In the genomic region with DNA sequence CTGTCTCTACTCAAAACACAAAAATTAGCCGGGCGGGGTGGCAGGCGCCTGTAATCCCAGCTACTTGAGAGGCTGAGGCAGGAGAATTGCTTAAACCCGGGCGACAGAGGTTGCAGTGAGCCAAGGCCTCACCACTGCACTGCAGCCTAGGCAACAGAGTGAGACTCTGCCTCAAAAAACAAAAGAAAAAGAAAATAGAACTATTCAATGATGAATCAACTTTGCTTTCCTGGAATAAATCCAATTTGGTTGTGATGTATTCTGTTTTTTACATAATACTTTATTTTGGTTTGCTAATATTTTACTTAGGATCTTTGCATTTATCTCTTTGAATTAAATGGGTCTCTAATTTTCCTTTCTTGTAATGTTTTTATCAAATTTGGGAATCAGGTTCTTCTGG, we compare ENCODE assay signal across 19 cellular contexts.
"Had no signal": no experiment of that assay in that cellular context is flagged by ENCODE, and none has a peak within 500 bp of the region (broad histone marks: within the 10 kb centered on the region; RNA-seq: fewer than 3 reads in every experiment).

No MANE protein-coding gene starts in this region.

- H3K27ac ChIP-seq: foreskin keratinocyte, lower lobe of right lung, parathyroid adenoma, sigmoid colon, thyroid gland had no signal

- H3K9me3 ChIP-seq: lower lobe of right lung, sigmoid colon, thyroid gland had no signal

- H3K79me2 ChIP-seq: parathyroid adenoma had no signal

- H3K4me3 ChIP-seq: lower lobe of right lung, sigmoid colon, thyroid gland had no signal

- H3K4me1 ChIP-seq: thyroid gland had no signal

- DNase-seq: activated CD4-positive, alpha-beta T cell treated with anti-CD3 and anti-CD28 coated beads, Interleukin-2, amount 10 ng/mL, durations not matched to agents 24 days and 14 days; activated CD8-positive, alpha-beta T cell treated with anti-CD3 and anti-CD28 coated beads for 36 hours; activated naive CD4-positive, alpha-beta T cell treated with anti-CD3 and anti-CD28 coated beads for 36 hours; activated T-cell treated with anti-CD3 and anti-CD28 coated beads, Interleukin-2, amount 50 U/mL, for 1 hour; cerebellar nuclear complex; effector CD4-positive, alpha-beta T cell; foreskin keratinocyte; glutamatergic neuron; hippocampal formation; islet precursor cell; left colon; lower lobe of right lung; natural killer cell; sigmoid colon; stimulated activated naive B cell treated with anti-CD40 and anti-IgM and Interleukin-4, amounts not matched to agents 10 μg/mL and 1 μg/mL and 100 μg/mL, for 72 hours; SW 1271; T-helper 2 cell; thyroid gland had no signal

- H3K9ac ChIP-seq: parathyroid adenoma had no signal

- H3K36me3 ChIP-seq: lower lobe of right lung, sigmoid colon, thyroid gland had no signal

- H3K27me3 ChIP-seq: foreskin keratinocyte, sigmoid colon, thyroid gland had no signal

- H2AFZ ChIP-seq: parathyroid adenoma had no signal
